23 cellular contexts compared by ENCODE assay signal in genomic region chr16:83037102-83037501, GRCh38.
"Had no signal": no experiment of that assay in that cellular context is flagged by ENCODE, and none has a peak within 500 bp of the region (broad histone marks: within the 10 kb centered on the region; RNA-seq: fewer than 3 reads in every experiment).

No MANE protein-coding gene starts in this region.

- H3K9me3 ChIP-seq: esophagus squamous epithelium, gastrocnemius medialis, heart right ventricle, left lung, lower lobe of right lung, mucosa of descending colon had no signal

- DNase-seq: cortex of kidney; effector CD8-positive, alpha-beta T cell; effector memory CD8-positive, alpha-beta T cell; endodermal cell; erythroblast; esophagus squamous epithelium; foreskin fibroblast; foreskin melanocyte; gastrocnemius medialis; glutamatergic neuron; head of caudate nucleus; heart right ventricle; hippocampal formation; left cardiac atrium; left lung; left ventricle myocardium superior; lower lobe of right lung; mesenchymal stem cell; mucosa of descending colon; naive B cell; naive thymus-derived CD8-positive, alpha-beta T cell had no signal

- H3K36me3 ChIP-seq: esophagus squamous epithelium, gastrocnemius medialis, left lung, lower lobe of right lung had no signal

- ATAC-seq: effector memory CD8-positive, alpha-beta T cell; esophagus mucosa; gastrocnemius medialis; left cardiac atrium; left lung; lower lobe of right lung; mucosa of descending colon; naive thymus-derived CD8-positive, alpha-beta T cell had no signal

- H3K4me1 ChIP-seq: esophagus squamous epithelium, left lung, lower lobe of right lung had no signal

- H3K27ac ChIP-seq: epithelial cell of prostate, esophagus squamous epithelium, gastrocnemius medialis, heart right ventricle, left lung, lower lobe of right lung had no signal

- H3K27me3 ChIP-seq: esophagus squamous epithelium, gastrocnemius medialis, heart right ventricle, left lung had no signal

- H3K4me3 ChIP-seq: esophagus squamous epithelium, gastrocnemius medialis, heart right ventricle, left lung, lower lobe of right lung, mucosa of descending colon had no signal
